14 cellular contexts compared by ENCODE assay signal in the genomic region with DNA sequence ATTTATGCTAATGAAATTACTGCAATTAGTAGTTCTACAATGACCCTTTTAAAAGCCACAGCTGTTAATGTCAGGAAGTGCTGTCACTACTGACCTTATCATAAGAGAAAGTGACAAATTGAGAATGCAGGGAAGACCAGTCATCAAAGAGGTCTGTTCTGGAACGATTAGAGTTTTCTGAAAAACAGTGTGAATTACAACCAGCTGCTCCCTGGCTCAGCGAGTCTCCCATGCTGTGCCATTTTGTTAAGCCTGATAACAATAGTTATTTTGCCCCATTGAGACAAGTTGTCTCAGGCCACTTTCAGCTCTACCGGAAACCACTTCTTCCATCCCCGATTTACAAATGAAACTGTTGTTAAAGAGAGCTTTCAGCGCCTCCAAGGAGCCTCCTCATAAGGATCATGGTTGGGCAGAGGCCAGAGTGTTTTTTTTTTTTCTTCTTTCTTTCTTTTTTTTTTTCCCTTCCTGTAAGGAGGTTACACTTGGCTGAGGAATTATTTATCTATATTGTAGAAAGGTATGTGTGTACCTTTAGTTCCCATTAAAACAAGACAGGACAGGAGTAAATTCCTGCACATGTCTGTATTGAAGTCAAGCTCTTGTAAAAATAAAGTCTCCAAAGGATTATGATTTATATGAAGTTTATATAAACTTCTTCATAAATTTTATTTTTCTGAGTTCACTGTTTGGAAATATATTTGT.
DNase-seq lines count a peak whose midpoint lies in the region; ATAC-seq and TF ChIP-seq lines count a peak whose summit lies in the region.
"Had no signal": no experiment of that assay in that cellular context is flagged by ENCODE, and none has a peak within 500 bp of the region (broad histone marks: within the 10 kb centered on the region; RNA-seq: fewer than 3 reads in every experiment).

No MANE protein-coding gene starts in this region.

- peaks cover 6% of the 10 kb centered on the region for H3K27me3 Mint-ChIP-seq in neural progenitor cell (ENCODE audit: insufficient read depth, low read depth)

- peaks cover 44% of the 10 kb centered on the region for H3K4me1 Mint-ChIP-seq in neural progenitor cell
- H3K4me1 Mint-ChIP-seq: activated CD8-positive, alpha-beta memory T cell treated with anti-CD3 and anti-CD28 coated beads, Interleukin-2, amount 10 ng/mL, durations not matched to agents 7 days and 5 days had no signal

- peak overlapping the region; percentile 48 for H3K4me2 ChIP-seq in neural progenitor cell

- H4K20me1 ChIP-seq in neural progenitor cell (ENCODE audit: low read depth), result no peaks in the 10 kb centered on the region

- H2AFZ ChIP-seq in neural progenitor cell (replicated peaks), result no peak overlapping the region

- H3K9me3 Mint-ChIP-seq in neural progenitor cell, result peaks cover 2% of the 10 kb centered on the region

- H3K36me3 ChIP-seq in neural progenitor cell, result no peaks in the 10 kb centered on the region

- no peaks in the 10 kb centered on the region for H3K36me3 Mint-ChIP-seq in neural progenitor cell
- H3K36me3 Mint-ChIP-seq: activated CD8-positive, alpha-beta memory T cell treated with anti-CD3 and anti-CD28 coated beads, Interleukin-2, amount 10 ng/mL, durations not matched to agents 7 days and 5 days had no signal

- no peak overlapping the region for H3K9ac ChIP-seq in neural progenitor cell

- peaks cover 11% of the 10 kb centered on the region for H3K27me3 ChIP-seq in neural progenitor cell

- peaks cover 43% of the 10 kb centered on the region for H3K4me1 ChIP-seq in neural progenitor cell

- H3K27ac ChIP-seq in epithelial cell of prostate, result peak overlapping the region; percentile 25
- H3K27ac ChIP-seq in neural progenitor cell, result peak overlapping the region; percentile 16

- peak overlapping the region; percentile 8 for H3K4me3 ChIP-seq in neural progenitor cell

- TF ChIP-seq CTCF in neural progenitor cell (IDR thresholded peaks at IDR 0.05), result no peak

- no peaks in the 10 kb centered on the region for H3K9me3 ChIP-seq in neural progenitor cell (ENCODE audit: low read depth)

- DNase-seq in DMS53 (lab: John Stamatoyannopoulos, UW), result peak; percentile 28
- DNase-seq in DMS53 treated with DMSO at 0.1 percent for 48 hours (lab: John Stamatoyannopoulos, UW; ENCODE audit: unreplicated experiment), result no peak
- peak; percentile 42 for DNase-seq in NCI-H345 (lab: John Stamatoyannopoulos, UW)
- DNase-seq in epithelial cell of prostate (ENCODE audit: low read depth, low spot score), result peak; percentile 29
- peak; percentile 84 for DNase-seq in neural progenitor cell (ENCODE audit: low spot score)
- DNase-seq in T-helper 9 cell, result no peak
- DNase-seq: 8988T; activated CD8-positive, alpha-beta memory T cell treated with anti-CD3 and anti-CD28 coated beads, Interleukin-2, amount 10 ng/mL, durations not matched to agents 7 days and 5 days; amniotic stem cell; DMS153; stimulated activated naive CD8-positive, alpha-beta T cell treated with anti-CD3 and anti-CD28 coated beads, Interleukin-15, Interleukin-2, amounts not matched to agents 100 U/mL and 50 U/mL, for 24 hours; T-helper 17 cell had no signal

- peak overlapping the region; percentile 1 for H3K27ac Mint-ChIP-seq in neural progenitor cell
- H3K27ac Mint-ChIP-seq: activated CD8-positive, alpha-beta memory T cell treated with anti-CD3 and anti-CD28 coated beads, Interleukin-2, amount 10 ng/mL, durations not matched to agents 7 days and 5 days; T-helper 17 cell had no signal

- H3F3A ChIP-seq in neural progenitor cell (ENCODE audit: low read depth), result peaks cover 25% of the 10 kb centered on the region

- no peak for ATAC-seq in GM21381 (IDR thresholded peaks at IDR 0.05; ENCODE audit: unreplicated experiment)
- no peak for ATAC-seq in HG03095 (IDR thresholded peaks at IDR 0.05; ENCODE audit: unreplicated experiment)
- ATAC-seq: activated CD8-positive, alpha-beta memory T cell treated with anti-CD3 and anti-CD28 coated beads, Interleukin-2, amount 10 ng/mL, durations not matched to agents 7 days and 5 days; stimulated activated naive CD8-positive, alpha-beta T cell treated with anti-CD3 and anti-CD28 coated beads, Interleukin-15, Interleukin-2, amounts not matched to agents 100 U/mL and 50 U/mL, for 24 hours; T-helper 17 cell had no signal

- H3K79me2 ChIP-seq in neural progenitor cell (ENCODE audit: low read depth), result no peaks in the 10 kb centered on the region

- H3K4me3 Mint-ChIP-seq in neural progenitor cell, result peak overlapping the region; percentile 22
- H3K4me3 Mint-ChIP-seq: activated CD8-positive, alpha-beta memory T cell treated with anti-CD3 and anti-CD28 coated beads, Interleukin-2, amount 10 ng/mL, durations not matched to agents 7 days and 5 days; T-helper 17 cell had no signal

Comparison
In these comparisons a context has a peak if more than half of its experiments do, and no peak if none do; other contexts are left out.
1. DNase-seq: peak in DMS53 (single experiment), NCI-H345 (single experiment), epithelial cell of prostate (single experiment) and neural progenitor cell (single experiment); none in DMS53 treated with DMSO at 0.1 percent for 48 hours (single experiment) and T-helper 9 cell (single experiment).